37 cellular contexts compared by ENCODE assay signal in the genomic region with DNA sequence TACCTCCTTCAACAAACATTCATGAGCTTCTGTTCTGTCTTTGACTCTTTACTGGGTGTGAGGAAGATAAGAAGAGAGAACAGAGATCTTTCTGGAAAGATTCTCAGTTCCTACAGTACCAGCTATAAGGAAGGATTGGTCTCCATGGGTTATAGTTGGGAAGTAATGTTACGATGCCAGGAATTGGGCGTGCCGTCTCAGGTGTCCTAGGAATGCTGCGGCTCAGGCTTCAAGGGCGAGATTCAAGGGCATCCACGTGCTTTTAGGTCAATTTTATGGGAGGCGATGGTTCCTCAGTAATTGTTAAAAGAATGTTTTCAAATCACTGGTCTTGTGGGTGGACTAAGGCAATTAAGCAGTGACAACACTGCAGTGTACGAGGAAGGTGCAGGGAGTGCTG. TPM values are rescaled to one million over a fixed set of nuclear protein-coding genes. Genes with fewer than 3 reads are reported as not detected.
"Had no signal": no experiment of that assay in that cellular context is flagged by ENCODE, and none has a peak within 500 bp of the region (broad histone marks: within the 10 kb centered on the region; RNA-seq: fewer than 3 reads in every experiment).

No MANE protein-coding gene starts in this region.

- DNase-seq: activated CD4-positive, alpha-beta T cell treated with anti-CD3 and anti-CD28 coated beads, Interleukin-2, amount 10 ng/mL, durations not matched to agents 24 days and 14 days; activated CD4-positive, alpha-beta T cell treated with anti-CD3 and anti-CD28 coated beads, Interleukin-2, amount 50 U/mL, for 4 hours; activated CD4-positive, CD25-positive, alpha-beta regulatory T cell; activated CD8-positive, alpha-beta T cell treated with anti-CD3 and anti-CD28 coated beads for 36 hours; activated effector memory CD4-positive, alpha-beta T cell treated with Interleukin-2 at 50 U/mL for 16 hours; activated naive CD4-positive, alpha-beta T cell treated with anti-CD3 and anti-CD28 coated beads, Interleukin-2, amount 10 ng/mL, durations not matched to agents 7 days and 5 days; activated naive CD8-positive, alpha-beta T cell treated with anti-CD3 and anti-CD28 coated beads, Interleukin-2, amount 50 U/mL, for 24 hours; activated T-cell treated with anti-CD3 and anti-CD28 coated beads, Interleukin-2, amount 50 U/mL, for 4 hours; anterior cingulate cortex; NCI-H1092 treated with DMSO at 0.1 percent for 48 hours; NCI-H1417; NCI-H146; NCI-H187; NCI-H2029 treated with DMSO at 0.1 percent for 48 hours; NCI-H2107; NCI-H2171; NCI-H510A; NCI-H526; NCI-H748 treated with DMSO at 0.1 percent for 48 hours; NK-92 treated with Interleukin-12 subunit alpha and Interleukin-12 subunit beta, amount 100 ng/mL, for 24 hours; PC-3; Peyer's patch; RPMI8226; SIG-M5; T-cell; T-helper 2 cell; T-helper 9 cell; WERI-Rb-1 had no signal

- H3K9me3 ChIP-seq: Peyer's patch had no signal

- FAIRE-seq: bronchial epithelial cell, K562 had no signal

- H3K4me1 Mint-ChIP-seq: activated CD4-positive, alpha-beta T cell treated with anti-CD3 and anti-CD28 coated beads, Interleukin-2, amount 10 ng/mL, durations not matched to agents 24 days and 14 days; activated naive CD4-positive, alpha-beta T cell treated with anti-CD3 and anti-CD28 coated beads, Interleukin-2, amount 10 ng/mL, durations not matched to agents 7 days and 5 days; activated naive CD8-positive, alpha-beta T cell treated with anti-CD3 and anti-CD28 coated beads, Interleukin-2, amount 50 U/mL, for 24 hours; brain; T-cell had no signal

- H3K9me3 Mint-ChIP-seq: activated CD4-positive, alpha-beta T cell treated with anti-CD3 and anti-CD28 coated beads, Interleukin-2, amount 10 ng/mL, durations not matched to agents 24 days and 14 days; activated CD8-positive, alpha-beta T cell treated with anti-CD3 and anti-CD28 coated beads for 36 hours; activated naive CD4-positive, alpha-beta T cell treated with anti-CD3 and anti-CD28 coated beads, Interleukin-2, amount 10 ng/mL, durations not matched to agents 7 days and 5 days; activated naive CD8-positive, alpha-beta T cell treated with anti-CD3 and anti-CD28 coated beads, Interleukin-2, amount 50 U/mL, for 24 hours; activated T-cell treated with anti-CD3 and anti-CD28 coated beads, Interleukin-2, amount 50 U/mL, for 4 hours; T-cell had no signal

- H3K27me3 ChIP-seq: Peyer's patch had no signal

- ATAC-seq: activated CD8-positive, alpha-beta T cell treated with anti-CD3 and anti-CD28 coated beads for 36 hours; activated naive CD8-positive, alpha-beta T cell treated with anti-CD3 and anti-CD28 coated beads, Interleukin-2, amount 50 U/mL, for 24 hours; activated T-cell treated with anti-CD3 and anti-CD28 coated beads, Interleukin-2, amount 50 U/mL, for 4 hours; K562; PC-3; Right ventricle myocardium inferior; SK-N-SH treated with all-trans-retinoic acid at 6 μM for 48 hours; T-cell had no signal

- H3K4me3 ChIP-seq: K562, Peyer's patch had no signal

- H3K4me1 ChIP-seq: Peyer's patch had no signal

- H3K27me3 Mint-ChIP-seq: activated CD4-positive, alpha-beta T cell treated with anti-CD3 and anti-CD28 coated beads, Interleukin-2, amount 10 ng/mL, durations not matched to agents 24 days and 14 days; activated CD8-positive, alpha-beta T cell treated with anti-CD3 and anti-CD28 coated beads for 36 hours; activated naive CD4-positive, alpha-beta T cell treated with anti-CD3 and anti-CD28 coated beads, Interleukin-2, amount 10 ng/mL, durations not matched to agents 7 days and 5 days; activated naive CD8-positive, alpha-beta T cell; activated naive CD8-positive, alpha-beta T cell treated with anti-CD3 and anti-CD28 coated beads, Interleukin-2, amount 50 U/mL, for 24 hours; brain; T-cell had no signal

- H3K4me3 Mint-ChIP-seq: activated CD4-positive, alpha-beta T cell treated with anti-CD3 and anti-CD28 coated beads, Interleukin-2, amount 10 ng/mL, durations not matched to agents 24 days and 14 days; activated CD8-positive, alpha-beta T cell treated with anti-CD3 and anti-CD28 coated beads for 36 hours; activated naive CD4-positive, alpha-beta T cell treated with anti-CD3 and anti-CD28 coated beads, Interleukin-2, amount 10 ng/mL, durations not matched to agents 7 days and 5 days; activated naive CD8-positive, alpha-beta T cell; activated naive CD8-positive, alpha-beta T cell treated with anti-CD3 and anti-CD28 coated beads, Interleukin-2, amount 50 U/mL, for 24 hours; activated T-cell treated with anti-CD3 and anti-CD28 coated beads, Interleukin-2, amount 50 U/mL, for 4 hours; brain; T-cell had no signal

- H3K27ac ChIP-seq: Peyer's patch, WERI-Rb-1 had no signal

- H3K27ac Mint-ChIP-seq: activated CD4-positive, alpha-beta T cell treated with anti-CD3 and anti-CD28 coated beads, Interleukin-2, amount 10 ng/mL, durations not matched to agents 24 days and 14 days; activated CD8-positive, alpha-beta T cell treated with anti-CD3 and anti-CD28 coated beads for 36 hours; activated naive CD4-positive, alpha-beta T cell treated with anti-CD3 and anti-CD28 coated beads, Interleukin-2, amount 10 ng/mL, durations not matched to agents 7 days and 5 days; activated naive CD8-positive, alpha-beta T cell; activated naive CD8-positive, alpha-beta T cell treated with anti-CD3 and anti-CD28 coated beads, Interleukin-2, amount 50 U/mL, for 24 hours; brain; T-cell had no signal

RNA-seq across cellular contexts. Expression of a gene that starts 44.4 kb away (rescaled TPM):
- total RNA-seq: activated CD4-positive, alpha-beta T cell treated with anti-CD3 and anti-CD28 coated beads, Interleukin-2, amount 10 ng/mL, durations not matched to agents 24 days and 14 days; activated CD8-positive, alpha-beta memory T cell treated with anti-CD3 and anti-CD28 coated beads for 36 hours; activated CD8-positive, alpha-beta T cell treated with anti-CD3 and anti-CD28 coated beads for 36 hours; M059J; PC-3; SK-MEL-5 had no signal
